ENCODE assay signal across 1 cellular context in the genomic region with DNA sequence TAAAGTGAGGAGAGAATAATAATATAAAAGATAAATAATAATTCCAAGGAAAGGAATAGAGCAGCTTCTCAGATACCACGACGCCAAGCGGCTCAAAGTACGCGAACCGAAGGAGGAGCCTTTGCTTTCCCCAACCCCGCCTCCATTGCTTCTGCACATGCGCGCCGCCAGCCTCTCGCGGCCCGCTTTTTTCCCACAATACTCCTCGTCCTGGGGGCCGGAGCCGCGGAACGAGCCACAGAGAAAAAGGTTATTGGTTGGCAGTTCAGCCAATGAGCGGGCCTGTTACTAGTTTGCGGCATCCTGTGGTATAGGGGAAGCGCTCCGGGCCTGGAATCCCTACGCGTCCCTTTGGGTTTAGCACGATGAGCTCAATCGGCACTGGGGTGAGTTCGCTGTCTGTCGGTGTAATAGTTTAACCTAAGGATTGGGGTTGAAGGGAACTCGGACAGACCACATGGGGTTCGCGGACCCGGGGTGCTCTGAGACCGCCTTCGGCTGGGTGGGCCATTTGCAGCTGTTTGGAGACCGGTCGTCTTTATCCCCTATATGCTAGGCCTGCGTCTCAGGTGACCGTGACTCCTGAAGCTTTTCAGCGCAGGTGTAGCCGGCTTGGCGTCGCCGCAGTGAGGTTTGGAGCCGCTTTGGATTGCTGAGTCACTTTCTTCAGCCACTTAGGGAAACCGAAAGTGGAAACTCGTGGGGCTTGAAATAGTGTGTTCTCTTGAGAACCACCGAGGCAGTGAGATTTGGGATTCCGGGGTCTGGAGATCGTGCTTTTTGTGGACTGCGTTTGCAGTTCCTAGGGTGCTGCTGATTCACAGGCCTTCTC.
A peak's percentile ranks its signal among the peaks of the same experiment; 100 is the strongest.
TF ChIP-seq lines count a peak whose summit lies in the region.

TSS of gene PSMA3 (plus strand) at position 288 of the 832 bp plus-strand sequence. CDS start at position 366, 78 bp downstream.

TF ChIP-seq in HepG2, 621 proteins besides CTCF, POLR2A, EP300 and RAD21 (continued from another document and continues in another):
- TF ChIP-seq, protein P1, sequence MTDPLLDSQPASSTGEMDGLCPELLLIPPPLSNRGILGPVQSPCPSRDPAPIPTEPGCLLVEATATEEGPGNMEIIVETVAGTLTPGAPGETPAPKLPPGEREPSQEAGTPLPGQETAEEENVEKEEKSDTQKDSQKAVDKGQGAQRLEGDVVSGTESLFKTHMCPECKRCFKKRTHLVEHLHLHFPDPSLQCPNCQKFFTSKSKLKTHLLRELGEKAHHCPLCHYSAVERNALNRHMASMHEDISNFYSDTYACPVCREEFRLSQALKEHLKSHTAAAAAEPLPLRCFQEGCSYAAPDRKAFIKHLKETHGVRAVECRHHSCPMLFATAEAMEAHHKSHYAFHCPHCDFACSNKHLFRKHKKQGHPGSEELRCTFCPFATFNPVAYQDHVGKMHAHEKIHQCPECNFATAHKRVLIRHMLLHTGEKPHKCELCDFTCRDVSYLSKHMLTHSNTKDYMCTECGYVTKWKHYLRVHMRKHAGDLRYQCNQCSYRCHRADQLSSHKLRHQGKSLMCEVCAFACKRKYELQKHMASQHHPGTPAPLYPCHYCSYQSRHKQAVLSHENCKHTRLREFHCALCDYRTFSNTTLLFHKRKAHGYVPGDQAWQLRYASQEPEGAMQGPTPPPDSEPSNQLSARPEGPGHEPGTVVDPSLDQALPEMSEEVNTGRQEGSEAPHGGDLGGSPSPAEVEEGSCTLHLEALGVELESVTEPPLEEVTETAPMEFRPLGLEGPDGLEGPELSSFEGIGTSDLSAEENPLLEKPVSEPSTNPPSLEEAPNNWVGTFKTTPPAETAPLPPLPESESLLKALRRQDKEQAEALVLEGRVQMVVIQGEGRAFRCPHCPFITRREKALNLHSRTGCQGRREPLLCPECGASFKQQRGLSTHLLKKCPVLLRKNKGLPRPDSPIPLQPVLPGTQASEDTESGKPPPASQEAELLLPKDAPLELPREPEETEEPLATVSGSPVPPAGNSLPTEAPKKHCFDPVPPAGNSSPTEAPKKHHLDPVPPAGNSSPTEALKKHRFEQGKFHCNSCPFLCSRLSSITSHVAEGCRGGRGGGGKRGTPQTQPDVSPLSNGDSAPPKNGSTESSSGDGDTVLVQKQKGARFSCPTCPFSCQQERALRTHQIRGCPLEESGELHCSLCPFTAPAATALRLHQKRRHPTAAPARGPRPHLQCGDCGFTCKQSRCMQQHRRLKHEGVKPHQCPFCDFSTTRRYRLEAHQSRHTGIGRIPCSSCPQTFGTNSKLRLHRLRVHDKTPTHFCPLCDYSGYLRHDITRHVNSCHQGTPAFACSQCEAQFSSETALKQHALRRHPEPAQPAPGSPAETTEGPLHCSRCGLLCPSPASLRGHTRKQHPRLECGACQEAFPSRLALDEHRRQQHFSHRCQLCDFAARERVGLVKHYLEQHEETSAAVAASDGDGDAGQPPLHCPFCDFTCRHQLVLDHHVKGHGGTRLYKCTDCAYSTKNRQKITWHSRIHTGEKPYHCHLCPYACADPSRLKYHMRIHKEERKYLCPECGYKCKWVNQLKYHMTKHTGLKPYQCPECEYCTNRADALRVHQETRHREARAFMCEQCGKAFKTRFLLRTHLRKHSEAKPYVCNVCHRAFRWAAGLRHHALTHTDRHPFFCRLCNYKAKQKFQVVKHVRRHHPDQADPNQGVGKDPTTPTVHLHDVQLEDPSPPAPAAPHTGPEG (CRISPR knock-in tag; IDR thresholded peaks at IDR 0.05): no peak
- no peak for TF ChIP-seq ZNF704 (CRISPR knock-in tag; IDR thresholded peaks at IDR 0.05; ENCODE audit: borderline replicate concordance)
- 0 out of 2 replicates have a peak, but pooled peaks have one; percentile 51 for TF ChIP-seq ZXDC (CRISPR knock-in tag; IDR thresholded peaks at IDR 0.05)
- TF ChIP-seq GMEB1 (CRISPR knock-in tag; IDR thresholded peaks at IDR 0.05; ENCODE audit: borderline replicate concordance): no peak; the same call in 1 of the 2 replicates
- peak; percentile 92 for TF ChIP-seq GATAD1 (CRISPR knock-in tag; IDR thresholded peaks at IDR 0.05)
- peak; percentile 64 for TF ChIP-seq NKX3-1 (CRISPR knock-in tag; IDR thresholded peaks at IDR 0.05)
- TF ChIP-seq ZBTB21 (CRISPR knock-in tag; IDR thresholded peaks at IDR 0.05): no peak
- TF ChIP-seq ETV5 (CRISPR knock-in tag; IDR thresholded peaks at IDR 0.05; ENCODE audit: borderline replicate concordance): no peak; the same call in 1 of the 2 replicates
- TF ChIP-seq ZNF121 (CRISPR knock-in tag; IDR thresholded peaks at IDR 0.05): no peak
- no peak for TF ChIP-seq ZNF660 (CRISPR knock-in tag; IDR thresholded peaks at IDR 0.05; ENCODE audit: borderline replicate concordance, low read depth)
- peak; percentile 68 for TF ChIP-seq RBFOX2 (IDR thresholded peaks at IDR 0.05; ENCODE audit: low read depth, low read length)
- TF ChIP-seq MED13 (CRISPR knock-in tag; IDR thresholded peaks at IDR 0.05): 0 out of 2 replicates have a peak, but pooled peaks have one; percentile 25
- TF ChIP-seq TBP (CRISPR knock-in tag; IDR thresholded peaks at IDR 0.05): no peak
- peak; percentile 79; the same call in 1 of the 2 replicates for TF ChIP-seq SIN3A (IDR thresholded peaks at IDR 0.05; ENCODE audit: borderline replicate concordance, low read depth, low read length)
- no peak for TF ChIP-seq MAF1 (CRISPR knock-in tag; IDR thresholded peaks at IDR 0.05; ENCODE audit: borderline replicate concordance)
- TF ChIP-seq EHMT2 (IDR thresholded peaks at IDR 0.05; ENCODE audit: borderline replicate concordance, low read depth, low read length): no peak
- TF ChIP-seq ZNF766 (CRISPR knock-in tag; IDR thresholded peaks at IDR 0.05; ENCODE audit: borderline replicate concordance): 0 out of 2 replicates have a peak, but pooled peaks have one; percentile 16
- TF ChIP-seq ZBTB10 (CRISPR knock-in tag; IDR thresholded peaks at IDR 0.05; ENCODE audit: borderline replicate concordance): no peak
- TF ChIP-seq ZBTB34 (CRISPR knock-in tag; IDR thresholded peaks at IDR 0.05): no peak
- TF ChIP-seq CBFB (CRISPR knock-in tag; IDR thresholded peaks at IDR 0.05): no peak
- TF ChIP-seq ZZZ3 (CRISPR knock-in tag; IDR thresholded peaks at IDR 0.05; ENCODE audit: borderline replicate concordance): peak; percentile 75; the same call in 1 of the 2 replicates
- no peak for TF ChIP-seq ZNF251 (CRISPR knock-in tag; IDR thresholded peaks at IDR 0.05)
- TF ChIP-seq ZNF672 (CRISPR knock-in tag; IDR thresholded peaks at IDR 0.05): no peak
- peak; percentile 67; the same call in 1 of the 2 replicates for TF ChIP-seq ZNF563 (CRISPR knock-in tag; IDR thresholded peaks at IDR 0.05)
- TF ChIP-seq ZNF512 (CRISPR knock-in tag; IDR thresholded peaks at IDR 0.05): no peak
- TF ChIP-seq, protein P2, sequence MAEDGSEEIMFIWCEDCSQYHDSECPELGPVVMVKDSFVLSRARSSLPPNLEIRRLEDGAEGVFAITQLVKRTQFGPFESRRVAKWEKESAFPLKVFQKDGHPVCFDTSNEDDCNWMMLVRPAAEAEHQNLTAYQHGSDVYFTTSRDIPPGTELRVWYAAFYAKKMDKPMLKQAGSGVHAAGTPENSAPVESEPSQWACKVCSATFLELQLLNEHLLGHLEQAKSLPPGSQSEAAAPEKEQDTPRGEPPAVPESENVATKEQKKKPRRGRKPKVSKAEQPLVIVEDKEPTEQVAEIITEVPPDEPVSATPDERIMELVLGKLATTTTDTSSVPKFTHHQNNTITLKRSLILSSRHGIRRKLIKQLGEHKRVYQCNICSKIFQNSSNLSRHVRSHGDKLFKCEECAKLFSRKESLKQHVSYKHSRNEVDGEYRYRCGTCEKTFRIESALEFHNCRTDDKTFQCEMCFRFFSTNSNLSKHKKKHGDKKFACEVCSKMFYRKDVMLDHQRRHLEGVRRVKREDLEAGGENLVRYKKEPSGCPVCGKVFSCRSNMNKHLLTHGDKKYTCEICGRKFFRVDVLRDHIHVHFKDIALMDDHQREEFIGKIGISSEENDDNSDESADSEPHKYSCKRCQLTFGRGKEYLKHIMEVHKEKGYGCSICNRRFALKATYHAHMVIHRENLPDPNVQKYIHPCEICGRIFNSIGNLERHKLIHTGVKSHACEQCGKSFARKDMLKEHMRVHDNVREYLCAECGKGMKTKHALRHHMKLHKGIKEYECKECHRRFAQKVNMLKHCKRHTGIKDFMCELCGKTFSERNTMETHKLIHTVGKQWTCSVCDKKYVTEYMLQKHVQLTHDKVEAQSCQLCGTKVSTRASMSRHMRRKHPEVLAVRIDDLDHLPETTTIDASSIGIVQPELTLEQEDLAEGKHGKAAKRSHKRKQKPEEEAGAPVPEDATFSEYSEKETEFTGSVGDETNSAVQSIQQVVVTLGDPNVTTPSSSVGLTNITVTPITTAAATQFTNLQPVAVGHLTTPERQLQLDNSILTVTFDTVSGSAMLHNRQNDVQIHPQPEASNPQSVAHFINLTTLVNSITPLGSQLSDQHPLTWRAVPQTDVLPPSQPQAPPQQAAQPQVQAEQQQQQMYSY (CRISPR knock-in tag; IDR thresholded peaks at IDR 0.05): no peak
- TF ChIP-seq ZBTB7A (CRISPR knock-in tag; IDR thresholded peaks at IDR 0.05): no peak
